ENCODE assay signal across 10 cellular contexts in the genomic region with DNA sequence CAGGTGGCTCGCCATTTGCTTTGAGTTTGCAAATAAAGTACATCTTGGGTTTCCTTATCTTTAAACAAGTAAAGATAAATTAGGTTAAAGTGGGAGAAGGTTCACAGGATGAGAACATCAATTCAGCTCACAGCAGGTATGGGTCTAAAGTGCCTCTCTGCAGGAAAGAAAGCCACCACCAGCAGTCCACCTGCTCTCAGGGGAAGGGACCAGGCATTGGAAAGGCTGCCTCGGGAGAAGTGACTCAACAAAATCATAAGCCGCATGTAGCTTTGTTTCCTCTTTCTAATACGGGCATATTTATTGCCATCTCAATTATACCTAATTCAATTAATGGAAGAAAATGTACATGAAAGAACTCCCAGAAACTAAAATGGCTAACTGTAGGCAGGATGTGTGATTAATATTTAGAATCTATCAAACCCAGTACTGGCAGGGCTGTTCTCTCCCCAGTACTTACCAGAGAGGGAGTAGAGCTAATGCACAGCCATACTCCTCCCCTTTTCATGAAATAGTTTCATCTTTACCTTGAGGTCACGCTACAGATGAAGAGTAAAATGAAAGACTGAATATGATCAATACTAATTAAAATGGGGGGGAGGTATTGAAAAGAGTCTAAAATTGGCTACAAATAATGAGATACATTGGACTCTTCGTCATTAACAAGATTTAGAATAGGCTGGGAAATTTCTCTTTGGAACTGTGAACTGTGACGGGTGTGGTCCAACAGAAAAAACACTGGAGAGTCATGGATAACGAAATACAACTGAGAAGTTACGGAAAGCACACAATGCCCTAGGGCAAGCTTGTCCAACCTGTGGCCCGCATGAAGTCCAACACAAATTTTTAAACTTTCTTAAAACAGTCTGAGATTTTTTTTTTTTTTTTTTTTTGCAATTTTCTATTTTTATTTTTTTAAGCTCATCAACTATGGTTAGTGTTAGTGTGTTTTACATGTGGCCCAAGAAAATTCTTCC. TPM values are rescaled to one million over a fixed set of nuclear protein-coding genes. Genes with fewer than 3 reads are reported as not detected.
DNase-seq lines count a peak whose midpoint lies in the region; ATAC-seq and TF ChIP-seq lines count a peak whose summit lies in the region.
"Had no signal": no experiment of that assay in that cellular context is flagged by ENCODE, and none has a peak within 500 bp of the region (broad histone marks: within the 10 kb centered on the region; RNA-seq: fewer than 3 reads in every experiment).

No MANE protein-coding gene starts in this region.

- H3K4me3 ChIP-seq in HL-60 (replicated peaks; ENCODE audit: insufficient read depth, low read length) (no peak overlapping the region), neutrophil (ENCODE audit: low read depth in 1 of 2, low read length in 1 of 2) (peak overlapping the region in 1 of 2 experiments; percentile 8), stomach (no peak overlapping the region)

- H3K4me1 ChIP-seq in neutrophil (ENCODE audit: control insufficient read depth in 1 of 2, insufficient read depth in 1 of 2, low read depth in 1 of 2, low read length in 1 of 2) = peaks cover 62 to 77% of the 10 kb centered on the region in 2 experiments
- H3K4me1 ChIP-seq in stomach = peaks cover 13 to 66% (median 30%) of the 10 kb centered on the region in 4 donors

- H3K36me3 ChIP-seq in neutrophil (peaks cover 73% of the 10 kb centered on the region), stomach (peaks cover 7 to 23% (median 18%) of the 10 kb centered on the region in 4 donors)

- CTCF ChIA-PET in CD4-positive, alpha-beta T cell (lab: Charles Lee) = interaction anchor here (1.6 kb wide), 2 partner anchors 9 to 33 kb away, joined by 3 to 4 read pairs; no protein-coding TSS in a partner anchor

- POLR2A ChIA-PET in CD4-positive, alpha-beta T cell (lab: Charles Lee) = interaction anchor here (1.3 to 3.7 kb wide), 6 partner anchors 11 to 57 kb away, joined by 3 to 15 read pairs (median 10); no protein-coding TSS in a partner anchor

- peak overlapping the region; percentile 79 for H3K27ac Mint-ChIP-seq in CD4-positive, alpha-beta T cell
- peak overlapping the region; percentile 77 for H3K27ac Mint-ChIP-seq in activated naive CD8-positive, alpha-beta T cell

- peaks cover 83% of the 10 kb centered on the region for H3K4me1 Mint-ChIP-seq in CD4-positive, alpha-beta T cell (ENCODE audit: low read depth)
- H3K4me1 Mint-ChIP-seq in activated naive CD8-positive, alpha-beta T cell (ENCODE audit: low read depth) = peaks cover 85% of the 10 kb centered on the region

- no peaks in the 10 kb centered on the region for H3K27me3 Mint-ChIP-seq in CD4-positive, alpha-beta T cell
- H3K27me3 Mint-ChIP-seq in activated naive CD8-positive, alpha-beta T cell = no peaks in the 10 kb centered on the region

- TF ChIP-seq CTCF in CD4-positive, alpha-beta T cell (IDR thresholded peaks at IDR 0.05) = no peak
- no peak for TF ChIP-seq CTCF in HL-60 (IDR thresholded peaks at IDR 0.05; ENCODE audit: insufficient read depth, low read length)
- no peak for TF ChIP-seq CTCF in neutrophil (IDR thresholded peaks at IDR 0.05)
- no peak for TF ChIP-seq CTCF in stomach (IDR thresholded peaks at IDR 0.05)

- peaks cover 70% of the 10 kb centered on the region for H3K36me3 Mint-ChIP-seq in CD4-positive, alpha-beta T cell (ENCODE audit: low read depth)
- peaks cover 43% of the 10 kb centered on the region for H3K36me3 Mint-ChIP-seq in activated naive CD8-positive, alpha-beta T cell

- TF ChIP-seq POLR2A in stomach (IDR thresholded peaks at IDR 0.05) = no peak

- no peak for ATAC-seq in CD4-positive, alpha-beta T cell (ENCODE audit: poor library complexity)

- no peak overlapping the region for H3K27ac ChIP-seq in CD4-positive, alpha-beta T cell (ENCODE audit: low read depth, low read length)
- H3K27ac ChIP-seq in HL-60 (replicated peaks) (peak overlapping the region; percentile 31; the same call in 1 of the 2 replicates), neutrophil (peak overlapping the region; percentile 96), stomach (peak overlapping the region in 1 of 5 donors; percentile 30)

- no peak for DNase-seq in CD4-positive, alpha-beta T cell
- DNase-seq in HL-60 (ENCODE audit: low read depth in 1 of 2, low spot score in 1 of 2) (peak in 1 of 2 experiments; percentile 47), occipital lobe (lab: John Stamatoyannopoulos, UW) (no peak), stomach (no peak), NCI-H1105 (lab: John Stamatoyannopoulos, UW) (no peak)
- DNase-seq: activated CD8-positive, alpha-beta memory T cell treated with anti-CD3 and anti-CD28 coated beads, Interleukin-2, amount 50 U/mL, for 4 hours; DND-41; NCI-H1048 had no signal

- H3K27me3 ChIP-seq in CD4-positive, alpha-beta T cell (ENCODE audit: control insufficient read depth, insufficient read depth, low read length) = no peaks in the 10 kb centered on the region
- H3K27me3 ChIP-seq in HL-60 (ENCODE audit: insufficient read depth, poor library complexity, severe bottlenecking) = no peaks in the 10 kb centered on the region
- no peaks in the 10 kb centered on the region for H3K27me3 ChIP-seq in neutrophil
- H3K27me3 ChIP-seq in stomach = no peaks in the 10 kb centered on the region

- no peak for TF ChIP-seq EP300 in stomach (IDR thresholded peaks at IDR 0.05)

- 80 to 86% (median 84%) methylated on average over 10 of the region's 10 CpGs for WGBS in stomach, 5 donors

- no peaks in the 10 kb centered on the region for H3K9me3 ChIP-seq in CD4-positive, alpha-beta T cell (ENCODE audit: control insufficient read depth, low read length)
- H3K9me3 ChIP-seq in neutrophil (no peaks in the 10 kb centered on the region), stomach (no peaks in the 10 kb centered on the region)

- peak overlapping the region; percentile 40 for H3K4me3 Mint-ChIP-seq in CD4-positive, alpha-beta T cell
- H3K4me3 Mint-ChIP-seq in activated naive CD8-positive, alpha-beta T cell = peak overlapping the region; percentile 38

- intact Hi-C loops in CD4-positive, alpha-beta T cell (cut with DNase I, micrococcal nuclease) = loop anchor here in 1 of 2 experiments (5.0 kb wide), 1 partner anchor 101 kb away; no protein-coding TSS in a partner anchor
- intact Hi-C loops in stomach (cut with DNase I; ENCODE audit: low total_unique reads) = no loop called here

- H3K9me3 Mint-ChIP-seq in CD4-positive, alpha-beta T cell = peaks cover 5% of the 10 kb centered on the region
- H3K9me3 Mint-ChIP-seq in activated naive CD8-positive, alpha-beta T cell (ENCODE audit: low read depth) = peaks cover 3% of the 10 kb centered on the region

RNA-seq across cellular contexts. Expression of a gene that starts 28.1 kb away (rescaled TPM):
- total RNA-seq in CD4-positive, alpha-beta T cell = 10 to 100 TPM; 20.6 to 24.1 TPM
- 25.3 TPM for total RNA-seq in occipital lobe
- total RNA-seq in stomach = 10 to 100 TPM; 16.2 to 89.7 (median 26.3) TPM
- 1 to 10 TPM; 6.7 to 8.9 (median 6.7) TPM for polyA plus RNA-seq in stomach
